Comparison of ENCODE assay signal across 14 cellular contexts in the genomic region with DNA sequence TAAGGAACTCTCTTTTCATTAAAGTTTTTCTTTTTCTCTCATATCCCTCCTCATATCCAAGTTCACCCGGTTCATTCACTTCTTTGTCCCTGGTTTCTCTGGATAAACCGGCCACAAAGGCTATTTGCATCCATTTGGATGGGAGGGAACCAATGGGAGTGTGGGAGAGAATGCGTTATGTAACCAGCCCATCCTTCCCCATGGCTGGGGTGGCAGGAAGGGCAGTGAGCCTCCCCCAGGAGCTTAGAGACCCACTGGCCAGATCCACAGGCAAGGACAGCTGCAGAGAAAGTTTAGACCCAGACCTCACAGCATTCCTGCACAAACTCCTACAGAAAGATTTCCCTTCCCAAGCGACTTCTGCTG. TPM values are rescaled to one million over a fixed set of nuclear protein-coding genes. Genes with fewer than 3 reads are reported as not detected.
DNase-seq lines count a peak whose midpoint lies in the region; ATAC-seq and TF ChIP-seq lines count a peak whose summit lies in the region.
"Had no signal": no experiment of that assay in that cellular context is flagged by ENCODE, and none has a peak within 500 bp of the region (broad histone marks: within the 10 kb centered on the region; RNA-seq: fewer than 3 reads in every experiment).

No MANE protein-coding gene starts in this region.

- H3K79me2 ChIP-seq in PC-3 (ENCODE audit: low read length) = no peaks in the 10 kb centered on the region
- H3K79me2 ChIP-seq in osteoblast (ENCODE audit: insufficient read depth, low read length) = no peaks in the 10 kb centered on the region
- H3K79me2 ChIP-seq: hepatocyte had no signal

- DNase-seq in activated T-cell treated with anti-CD3 and anti-CD28 coated beads, Interleukin-2, amount 50 U/mL, for 24 hours = peak; percentile 22
- DNase-seq in activated T-cell treated with anti-CD3 and anti-CD28 coated beads for 4 hours (no peak), PC-3 (no peak), osteoblast (ENCODE audit: insufficient read length, low spot score, missing footprints) (no peak), NCI-H1092 (lab: John Stamatoyannopoulos, UW) (no peak)
- DNase-seq: DND-41, NCI-H345, WERI-Rb-1 had no signal

- H3K27me3 ChIP-seq in PC-3 (ENCODE audit: low read length) (no peaks in the 10 kb centered on the region), osteoblast (ENCODE audit: insufficient read depth, low read length) (no peaks in the 10 kb centered on the region)
- H3K27me3 ChIP-seq: adrenal gland, hepatocyte had no signal

- no peaks in the 10 kb centered on the region for H4K20me1 ChIP-seq in PC-3 (ENCODE audit: low read length)
- H4K20me1 ChIP-seq in osteoblast (ENCODE audit: insufficient read depth, low read length) = no peaks in the 10 kb centered on the region

- H3K4me2 ChIP-seq in PC-3 (ENCODE audit: low read length) (peak overlapping the region; percentile 35), osteoblast (ENCODE audit: insufficient read depth, low read length) (peak overlapping the region; percentile 60)
- H3K4me2 ChIP-seq: hepatocyte had no signal

- H3K4me1 ChIP-seq in PC-3 (ENCODE audit: insufficient read depth, low read length) = peaks cover 34% of the 10 kb centered on the region
- peaks cover 41% of the 10 kb centered on the region for H3K4me1 ChIP-seq in osteoblast (ENCODE audit: insufficient read depth, low read length)

- peaks cover 76% of the 10 kb centered on the region for H3K4me1 Mint-ChIP-seq in activated T-cell treated with anti-CD3 and anti-CD28 coated beads, Interleukin-2, amount 50 U/mL, for 24 hours (ENCODE audit: low read depth)
- H3K4me1 Mint-ChIP-seq in dendritic cell treated with granulocyte-macrophage colony-stimulating factor and Interleukin-4, amounts not matched to agents 40 ng/mL and 50 ng/mL, for 4 days (ENCODE audit: low read depth) = peaks cover 82% of the 10 kb centered on the region

- H3K9me3 ChIP-seq in PC-3 (ENCODE audit: low read length) (no peaks in the 10 kb centered on the region), osteoblast (ENCODE audit: low read depth, low read length) (no peaks in the 10 kb centered on the region)
- H3K9me3 ChIP-seq: adrenal gland had no signal

- H3K9me2 ChIP-seq in PC-3 (replicated peaks; ENCODE audit: low read length) = no peaks in the 10 kb centered on the region

- no TSS peak for BruUV-seq in PC-3 (replicated peaks; lab: Mats Ljungman, UMichigan)

- peaks cover 7% of the 10 kb centered on the region for H3K36me3 Mint-ChIP-seq in activated T-cell treated with anti-CD3 and anti-CD28 coated beads, Interleukin-2, amount 50 U/mL, for 24 hours (ENCODE audit: low read depth)
- H3K36me3 Mint-ChIP-seq in dendritic cell treated with granulocyte-macrophage colony-stimulating factor and Interleukin-4, amounts not matched to agents 40 ng/mL and 50 ng/mL, for 4 days (ENCODE audit: low read depth) = peaks cover 34% of the 10 kb centered on the region

- no peaks in the 10 kb centered on the region for H3F3A ChIP-seq in PC-3 (ENCODE audit: low read length, unreplicated experiment)

- H3K27me3 Mint-ChIP-seq in activated T-cell treated with anti-CD3 and anti-CD28 coated beads, Interleukin-2, amount 50 U/mL, for 24 hours = no peaks in the 10 kb centered on the region
- no peaks in the 10 kb centered on the region for H3K27me3 Mint-ChIP-seq in dendritic cell treated with granulocyte-macrophage colony-stimulating factor and Interleukin-4, amounts not matched to agents 40 ng/mL and 50 ng/mL, for 4 days
- H3K27me3 Mint-ChIP-seq: type B pancreatic cell had no signal

- CTCF ChIA-PET in PC-3 (lab: Charles Lee) = interaction anchor here (0.6 kb wide), 1 partner anchor 31 kb away, joined by 3 read pairs; a partner anchor contains a TSS

- H2AFZ ChIP-seq in PC-3 (ENCODE audit: low read length) (peak overlapping the region; percentile 8), osteoblast (ENCODE audit: low read length) (peak overlapping the region; percentile 33)
- H2AFZ ChIP-seq: hepatocyte had no signal

- POLR2A ChIA-PET in PC-3 (lab: Charles Lee; ENCODE audit: unreplicated experiment) = no interaction called here

- no peak overlapping the region for H3K9ac ChIP-seq in PC-3 (ENCODE audit: low read length)

- no peak overlapping the region for H3K4me3 ChIP-seq in PC-3 (ENCODE audit: low read length)
- peak overlapping the region; percentile 4 for H3K4me3 ChIP-seq in osteoblast (ENCODE audit: insufficient read depth, low read length)
- H3K4me3 ChIP-seq: adrenal gland, hepatocyte had no signal

- H3K9me3 Mint-ChIP-seq in activated T-cell treated with anti-CD3 and anti-CD28 coated beads, Interleukin-2, amount 50 U/mL, for 24 hours = no peaks in the 10 kb centered on the region
- H3K9me3 Mint-ChIP-seq in dendritic cell treated with granulocyte-macrophage colony-stimulating factor and Interleukin-4, amounts not matched to agents 40 ng/mL and 50 ng/mL, for 4 days = no peaks in the 10 kb centered on the region
- H3K9me3 Mint-ChIP-seq: type B pancreatic cell had no signal

- TF ChIP-seq CTCF in PC-3 (conservative IDR thresholded peaks at IDR 0.05; ENCODE audit: low read depth, low read length) = no peak
- TF ChIP-seq CTCF in osteoblast (IDR thresholded peaks at IDR 0.05; ENCODE audit: extremely low read depth, low read depth, low read length) = no peak

- H3K4me3 Mint-ChIP-seq in activated T-cell treated with anti-CD3 and anti-CD28 coated beads, Interleukin-2, amount 50 U/mL, for 24 hours = peak overlapping the region; percentile 38
- H3K4me3 Mint-ChIP-seq in dendritic cell treated with granulocyte-macrophage colony-stimulating factor and Interleukin-4, amounts not matched to agents 40 ng/mL and 50 ng/mL, for 4 days = no peak overlapping the region
- H3K4me3 Mint-ChIP-seq: type B pancreatic cell had no signal

- H3K27ac Mint-ChIP-seq in activated T-cell treated with anti-CD3 and anti-CD28 coated beads, Interleukin-2, amount 50 U/mL, for 24 hours = peak overlapping the region; percentile 89
- H3K27ac Mint-ChIP-seq in dendritic cell treated with granulocyte-macrophage colony-stimulating factor and Interleukin-4, amounts not matched to agents 40 ng/mL and 50 ng/mL, for 4 days = peak overlapping the region; percentile 67
- H3K27ac Mint-ChIP-seq: type B pancreatic cell had no signal

- H3K36me3 ChIP-seq in PC-3 (ENCODE audit: low read depth, low read length) (no peaks in the 10 kb centered on the region), osteoblast (ENCODE audit: insufficient read depth, low read length) (no peaks in the 10 kb centered on the region)
- H3K36me3 ChIP-seq: adrenal gland, WERI-Rb-1 had no signal

- ATAC-seq in PC-3 = no peak; the same call in 1 of the 2 replicates
- ATAC-seq in HG02798 (IDR thresholded peaks at IDR 0.05; ENCODE audit: poor library complexity, unreplicated experiment) = no peak
- no peak for ATAC-seq in HG02973 (IDR thresholded peaks at IDR 0.05; ENCODE audit: unreplicated experiment)

- intact Hi-C loops in PC-3 (cut with micrococcal nuclease) = no loop called here
- intact Hi-C loops in dendritic cell treated with granulocyte-macrophage colony-stimulating factor and Interleukin-4, amounts not matched to agents 40 ng/mL and 50 ng/mL, for 4 days (cut with micrococcal nuclease) = no loop called here

- H3K27ac ChIP-seq in PC-3 (ENCODE audit: low read length) = peak overlapping the region; percentile 6; the same call in 1 of the 2 replicates
- peak overlapping the region; percentile 81 for H3K27ac ChIP-seq in osteoblast (ENCODE audit: low read depth, low read length)
- H3K27ac ChIP-seq: hepatocyte, WERI-Rb-1 had no signal

RNA-seq across cellular contexts. Expression of a gene that starts 10.7 kb away (rescaled TPM):
- 0.04 and 0.17 TPM in 2 replicates for total RNA-seq in PC-3 (2014; rRNA removed)
- total RNA-seq in osteoblast = under 0.01 TPM in 2 replicates

RNA-seq across cellular contexts. Expression of a gene that starts 30.4 kb away (rescaled TPM):
- total RNA-seq in PC-3 (2014; rRNA removed) (48.9 and 60.2 TPM in 2 replicates), osteoblast (25.0 and 26.8 TPM in 2 replicates)

RNA-seq across cellular contexts. Expression of a gene that starts 30.8 kb away (rescaled TPM):
- 137 and 139 TPM in 2 replicates for total RNA-seq in PC-3 (2014; rRNA removed)
- total RNA-seq in osteoblast = 4.7 and 8.0 TPM in 2 replicates

RNA-seq across cellular contexts. Expression of a gene that starts 45.6 kb away (rescaled TPM):
- 122 and 149 TPM in 2 replicates for total RNA-seq in PC-3 (2014; rRNA removed)
- total RNA-seq in osteoblast = 69.1 and 69.8 TPM in 2 replicates

Comparison
In these comparisons a context has a peak if more than half of its experiments do, and no peak if none do; other contexts are left out.
1. RNA of a gene that starts 30.8 kb away (total RNA-seq): 137 to 139 TPM in PC-3; 4.7 to 8.0 TPM in osteoblast; every median in the first group is over 10 times any median in the second.